1 cellular context compared by ENCODE assay signal in genomic region chr6:34791842-34792604, GRCh38.
TF ChIP-seq lines count a peak whose summit lies in the region.

Gene BLTP3A, plus strand, starts transcription at chr6:34792083. Its CDS starts 168 bp downstream, at chr6:34792251.

TF ChIP-seq in HepG2, 621 proteins besides CTCF, POLR2A, EP300 and RAD21 (continued from another document and continues in another):
- TF ChIP-seq DMTF1 (CRISPR knock-in tag; IDR thresholded peaks at IDR 0.05): 0 out of 2 replicates have a peak, but pooled peaks have one; percentile 12
- peak; percentile 41; the same call in 1 of the 2 replicates for TF ChIP-seq KLF6 (CRISPR knock-in tag; IDR thresholded peaks at IDR 0.05)
- TF ChIP-seq ZNF670 (CRISPR knock-in tag; IDR thresholded peaks at IDR 0.05; ENCODE audit: borderline replicate concordance): peak; percentile 60; the same call in 1 of the 2 replicates
- TF ChIP-seq REPIN1 (CRISPR knock-in tag; IDR thresholded peaks at IDR 0.05; ENCODE audit: borderline replicate concordance, low read depth): no peak
- TF ChIP-seq THAP8 (CRISPR knock-in tag; IDR thresholded peaks at IDR 0.05; ENCODE audit: borderline replicate concordance): peak; percentile 87; the same call in 1 of the 2 replicates
- TF ChIP-seq GTF3A (CRISPR knock-in tag; conservative IDR thresholded peaks at IDR 0.05): no peak
- TF ChIP-seq NFKBIZ (CRISPR knock-in tag; IDR thresholded peaks at IDR 0.05): peak; percentile 20; the same call in 1 of the 2 replicates
- 0 out of 2 replicates have a peak, but pooled peaks have one; percentile 41 for TF ChIP-seq SP2 (CRISPR knock-in tag; IDR thresholded peaks at IDR 0.05)
- TF ChIP-seq MEIS2 (CRISPR knock-in tag; IDR thresholded peaks at IDR 0.05): peak; percentile 70; the same call in 1 of the 2 replicates
- no peak for TF ChIP-seq ZNF3 (CRISPR knock-in tag; IDR thresholded peaks at IDR 0.05)
- no peak; the same call in 1 of the 2 replicates for TF ChIP-seq CBX5 (CRISPR knock-in tag; IDR thresholded peaks at IDR 0.05; ENCODE audit: borderline replicate concordance)
- peak; percentile 66; the same call in 1 of the 2 replicates for TF ChIP-seq ZNF83 (CRISPR knock-in tag; IDR thresholded peaks at IDR 0.05; ENCODE audit: borderline replicate concordance)
- no peak for TF ChIP-seq REL (CRISPR knock-in tag; conservative IDR thresholded peaks at IDR 0.05)
- TF ChIP-seq GTF2F1 (IDR thresholded peaks at IDR 0.05; ENCODE audit: low read length): no peak
- no peak for TF ChIP-seq ESRRA (CRISPR knock-in tag; IDR thresholded peaks at IDR 0.05; ENCODE audit: low read depth)
- TF ChIP-seq SRF (IDR thresholded peaks at IDR 0.05; ENCODE audit: low read depth, low read length): no peak
- TF ChIP-seq ZNF33B (CRISPR knock-in tag; IDR thresholded peaks at IDR 0.05): no peak
- TF ChIP-seq ZFP1 (CRISPR knock-in tag; IDR thresholded peaks at IDR 0.05): no peak
- 0 out of 2 replicates have a peak, but pooled peaks have one; percentile 13 for TF ChIP-seq ZNF580 (CRISPR knock-in tag; IDR thresholded peaks at IDR 0.05; ENCODE audit: borderline replicate concordance, low read depth)
- peak; percentile 80; the same call in 1 of the 2 replicates for TF ChIP-seq ZNF512B (CRISPR knock-in tag; IDR thresholded peaks at IDR 0.05; ENCODE audit: borderline replicate concordance)
- TF ChIP-seq ZNF335 (CRISPR knock-in tag; IDR thresholded peaks at IDR 0.05): no peak; the same call in 1 of the 2 replicates
- TF ChIP-seq ZNF790 (CRISPR knock-in tag; IDR thresholded peaks at IDR 0.05; ENCODE audit: borderline replicate concordance): 0 out of 2 replicates have a peak, but pooled peaks have one; percentile 13
- TF ChIP-seq IKZF4 (CRISPR knock-in tag; IDR thresholded peaks at IDR 0.05; ENCODE audit: borderline replicate concordance, low read depth, not compliant biosample characterization): peak; percentile 75
- peak; percentile 78 for TF ChIP-seq AGO1 (IDR thresholded peaks at IDR 0.05; ENCODE audit: low read depth, low read length, poor library complexity, severe bottlenecking)
- no peak for TF ChIP-seq TCF7L2 (IDR thresholded peaks at IDR 0.05; ENCODE audit: low read depth, low read length)
- no peak; the same call in 1 of the 2 replicates for TF ChIP-seq ZNF234 (CRISPR knock-in tag; conservative IDR thresholded peaks at IDR 0.05)
- TF ChIP-seq TAF15 (IDR thresholded peaks at IDR 0.05; ENCODE audit: low read depth, low read length, poor library complexity, severe bottlenecking): peak; percentile 37
- TF ChIP-seq ELK4 (CRISPR knock-in tag; IDR thresholded peaks at IDR 0.05; ENCODE audit: borderline replicate concordance): no peak
- peak; percentile 64; the same call in 1 of the 2 replicates for TF ChIP-seq GABPB1 (CRISPR knock-in tag; IDR thresholded peaks at IDR 0.05)
- TF ChIP-seq CAMTA2 (CRISPR knock-in tag; IDR thresholded peaks at IDR 0.05; ENCODE audit: borderline replicate concordance): no peak
- no peak for TF ChIP-seq ZNF460 (CRISPR knock-in tag; IDR thresholded peaks at IDR 0.05; ENCODE audit: borderline replicate concordance)
- no peak; the same call in none of the 2 replicates for TF ChIP-seq ZNF225 (CRISPR knock-in tag; IDR thresholded peaks at IDR 0.05)
- no peak for TF ChIP-seq ARID5B (CRISPR knock-in tag; IDR thresholded peaks at IDR 0.05)
- 0 out of 2 replicates have a peak, but pooled peaks have one; percentile 22 for TF ChIP-seq ZNF451 (CRISPR knock-in tag; IDR thresholded peaks at IDR 0.05)
- peak; percentile 86; the same call in 1 of the 2 replicates for TF ChIP-seq UBTF (CRISPR knock-in tag; IDR thresholded peaks at IDR 0.05)
- peak; percentile 40; the same call in 1 of the 2 replicates for TF ChIP-seq CREB1 (IDR thresholded peaks at IDR 0.05)
- TF ChIP-seq CREB1 (CRISPR knock-in tag; IDR thresholded peaks at IDR 0.05): no peak
- 0 out of 2 replicates have a peak, but pooled peaks have one; percentile 31 for TF ChIP-seq MIER3 (CRISPR knock-in tag; IDR thresholded peaks at IDR 0.05; ENCODE audit: borderline replicate concordance)
- TF ChIP-seq ZMYM4 (CRISPR knock-in tag; IDR thresholded peaks at IDR 0.05): peak; percentile 63; the same call in 1 of the 2 replicates
- TF ChIP-seq KLF11 (CRISPR knock-in tag; IDR thresholded peaks at IDR 0.05): no peak
- peak; percentile 62; the same call in 1 of the 2 replicates for TF ChIP-seq IRF9 (CRISPR knock-in tag; IDR thresholded peaks at IDR 0.05; ENCODE audit: borderline replicate concordance)
- no peak for TF ChIP-seq TBL1XR1 (IDR thresholded peaks at IDR 0.05; ENCODE audit: borderline replicate concordance, low read length, partially characterized antibody)
- TF ChIP-seq ZBTB44 (CRISPR knock-in tag; IDR thresholded peaks at IDR 0.05): 0 out of 2 replicates have a peak, but pooled peaks have one; percentile 24
- TF ChIP-seq STAT5B (CRISPR knock-in tag; IDR thresholded peaks at IDR 0.05): no peak
- TF ChIP-seq RFX3 (CRISPR knock-in tag; IDR thresholded peaks at IDR 0.05): no peak
- no peak for TF ChIP-seq NBN (conservative IDR thresholded peaks at IDR 0.05)
- no peak for TF ChIP-seq CHD2 (IDR thresholded peaks at IDR 0.05; ENCODE audit: low read depth, low read length)
- TF ChIP-seq ATF5 (CRISPR knock-in tag; IDR thresholded peaks at IDR 0.05; ENCODE audit: low read depth): no peak; the same call in 1 of the 2 replicates
- TF ChIP-seq ZNF564 (CRISPR knock-in tag; IDR thresholded peaks at IDR 0.05): peak; percentile 70; the same call in 1 of the 2 replicates
